Comparison of ENCODE assay signal across 13 cellular contexts in the genomic region with DNA sequence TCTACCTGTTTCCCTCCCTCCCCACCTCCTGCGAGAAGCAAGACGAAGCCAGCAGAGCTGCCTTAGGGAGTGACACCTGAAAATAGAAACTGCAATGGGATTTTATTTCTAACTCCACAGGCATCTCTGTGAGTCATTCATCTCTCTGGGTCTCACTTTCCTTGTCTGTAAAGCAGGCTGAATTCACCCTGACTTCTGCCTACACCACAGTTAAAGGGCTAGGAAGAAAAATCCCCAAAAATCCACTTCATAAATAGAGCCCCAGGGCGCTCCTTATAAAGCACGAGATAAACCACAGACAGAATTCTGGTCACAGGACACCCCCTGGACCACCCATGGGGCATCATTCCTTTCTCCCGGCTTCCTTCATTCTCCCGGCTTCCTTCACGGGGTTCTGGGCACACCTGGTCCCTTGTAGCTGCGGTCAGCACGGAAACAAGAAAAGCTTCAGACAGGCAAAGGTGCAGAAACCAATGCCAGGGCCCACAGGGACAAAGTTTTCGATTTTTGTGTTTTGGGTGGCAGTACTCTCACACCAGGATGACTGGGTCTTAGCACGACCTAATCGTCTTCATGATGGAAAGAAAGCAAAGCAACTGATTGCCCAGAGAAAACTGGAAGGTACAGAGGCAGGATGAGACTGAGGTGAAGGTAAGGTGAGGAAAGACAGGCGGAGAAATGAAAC. TPM values are rescaled to one million over a fixed set of nuclear protein-coding genes. Genes with fewer than 3 reads are reported as not detected.
DNase-seq lines count a peak whose midpoint lies in the region; TF ChIP-seq lines count a peak whose summit lies in the region.
"Had no signal": no experiment of that assay in that cellular context is flagged by ENCODE, and none has a peak within 500 bp of the region (broad histone marks: within the 10 kb centered on the region; RNA-seq: fewer than 3 reads in every experiment).

No MANE protein-coding gene starts in this region.

- peak; percentile 67 for DNase-seq in GM12865 (ENCODE audit: low read depth)
- DNase-seq in RPMI7951 (ENCODE audit: low read depth), result peak; percentile 85
- peak; percentile 46 for DNase-seq in epithelial cell of prostate (ENCODE audit: low read depth, low spot score)
- peak; percentile 61 for DNase-seq in renal cortical epithelial cell (ENCODE audit: low read depth)
- DNase-seq in HEK293T (ENCODE audit: extremely low spot score), result no peak
- no peak for DNase-seq in activated T-cell treated with anti-CD3 and anti-CD28 coated beads, Interleukin-2, amount 50 U/mL, for 24 hours
- DNase-seq in MV-4-11 (lab: John Stamatoyannopoulos, UW), result no peak
- DNase-seq in COLO829 (ENCODE audit: low spot score), result no peak
- DNase-seq: Calu3, NCI-H2081 had no signal

- TF ChIP-seq CTCF in GM12865 (IDR thresholded peaks at IDR 0.05; ENCODE audit: insufficient read depth, low read depth, low read length, missing control alignments), result no peak

- CTCF ChIA-PET in HEK293T (lab: Yijun Ruan, JAX), result no interaction called here

- H3K27me3 Mint-ChIP-seq in activated T-cell treated with anti-CD3 and anti-CD28 coated beads, Interleukin-2, amount 50 U/mL, for 24 hours, result no peaks in the 10 kb centered on the region
- H3K27me3 Mint-ChIP-seq: dendritic cell treated with granulocyte-macrophage colony-stimulating factor and Interleukin-4, amounts not matched to agents 40 ng/mL and 50 ng/mL, for 4 days had no signal

- peaks cover 35% of the 10 kb centered on the region for H3K4me1 Mint-ChIP-seq in activated T-cell treated with anti-CD3 and anti-CD28 coated beads, Interleukin-2, amount 50 U/mL, for 24 hours (ENCODE audit: low read depth)

- H3K4me3 ChIP-seq in GM12865 (ENCODE audit: low read depth, low read length), result peak overlapping the region; percentile 20; the same call in 1 of the 2 replicates

- POLR2A ChIA-PET in HEK293T (lab: Yijun Ruan, JAX), result no interaction called here

- peaks cover 4% of the 10 kb centered on the region for H3K36me3 Mint-ChIP-seq in activated T-cell treated with anti-CD3 and anti-CD28 coated beads, Interleukin-2, amount 50 U/mL, for 24 hours (ENCODE audit: low read depth)
- H3K36me3 Mint-ChIP-seq: stimulated activated memory B cell treated with anti-CD40 and anti-IgM and Interleukin-4, amounts not matched to agents 10 μg/mL and 1 μg/mL and 100 μg/mL, for 72 hours had no signal

- H3K4me3 Mint-ChIP-seq in activated T-cell treated with anti-CD3 and anti-CD28 coated beads, Interleukin-2, amount 50 U/mL, for 24 hours, result no peak overlapping the region
- H3K4me3 Mint-ChIP-seq: dendritic cell treated with granulocyte-macrophage colony-stimulating factor and Interleukin-4, amounts not matched to agents 40 ng/mL and 50 ng/mL, for 4 days; stimulated activated memory B cell treated with anti-CD40 and anti-IgM and Interleukin-4, amounts not matched to agents 10 μg/mL and 1 μg/mL and 100 μg/mL, for 72 hours had no signal

- no peak overlapping the region for H3K27ac Mint-ChIP-seq in activated T-cell treated with anti-CD3 and anti-CD28 coated beads, Interleukin-2, amount 50 U/mL, for 24 hours
- H3K27ac Mint-ChIP-seq: dendritic cell treated with granulocyte-macrophage colony-stimulating factor and Interleukin-4, amounts not matched to agents 40 ng/mL and 50 ng/mL, for 4 days; stimulated activated memory B cell treated with anti-CD40 and anti-IgM and Interleukin-4, amounts not matched to agents 10 μg/mL and 1 μg/mL and 100 μg/mL, for 72 hours had no signal

- H3K9me3 Mint-ChIP-seq in activated T-cell treated with anti-CD3 and anti-CD28 coated beads, Interleukin-2, amount 50 U/mL, for 24 hours, result no peaks in the 10 kb centered on the region
- H3K9me3 Mint-ChIP-seq: dendritic cell treated with granulocyte-macrophage colony-stimulating factor and Interleukin-4, amounts not matched to agents 40 ng/mL and 50 ng/mL, for 4 days; stimulated activated memory B cell treated with anti-CD40 and anti-IgM and Interleukin-4, amounts not matched to agents 10 μg/mL and 1 μg/mL and 100 μg/mL, for 72 hours had no signal

- peak overlapping the region; percentile 40 for H3K27ac ChIP-seq in epithelial cell of prostate
- H3K27ac ChIP-seq: VCaP had no signal

TF ChIP-seq in HEK293T, 16 proteins besides CTCF, POLR2A, EP300 and RAD21:
- TF ChIP-seq BHLHE40 (IDR thresholded peaks at IDR 0.05; ENCODE audit: borderline replicate concordance) (no peak), HDGF (IDR thresholded peaks at IDR 0.05; ENCODE audit: borderline replicate concordance) (no peak), CTBP1 (IDR thresholded peaks at IDR 0.05; ENCODE audit: borderline replicate concordance) (no peak), LEF1 (IDR thresholded peaks at IDR 0.05; ENCODE audit: borderline replicate concordance) (no peak), ARNT (IDR thresholded peaks at IDR 0.05) (no peak), TARDBP (IDR thresholded peaks at IDR 0.05) (no peak), NFRKB (IDR thresholded peaks at IDR 0.05) (no peak), L3MBTL2 (conservative IDR thresholded peaks at IDR 0.05) (no peak), ELF4 (IDR thresholded peaks at IDR 0.05) (no peak), ZNF384 (IDR thresholded peaks at IDR 0.05) (no peak), FOXA1 (IDR thresholded peaks at IDR 0.05) (no peak)
- TF ChIP-seq, protein P1, sequence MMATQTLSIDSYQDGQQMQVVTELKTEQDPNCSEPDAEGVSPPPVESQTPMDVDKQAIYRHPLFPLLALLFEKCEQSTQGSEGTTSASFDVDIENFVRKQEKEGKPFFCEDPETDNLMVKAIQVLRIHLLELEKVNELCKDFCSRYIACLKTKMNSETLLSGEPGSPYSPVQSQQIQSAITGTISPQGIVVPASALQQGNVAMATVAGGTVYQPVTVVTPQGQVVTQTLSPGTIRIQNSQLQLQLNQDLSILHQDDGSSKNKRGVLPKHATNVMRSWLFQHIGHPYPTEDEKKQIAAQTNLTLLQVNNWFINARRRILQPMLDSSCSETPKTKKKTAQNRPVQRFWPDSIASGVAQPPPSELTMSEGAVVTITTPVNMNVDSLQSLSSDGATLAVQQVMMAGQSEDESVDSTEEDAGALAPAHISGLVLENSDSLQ (IDR thresholded peaks at IDR 0.05), result no peak
TF ChIP-seq in HEK293T: peak in this region for 0.

RNA-seq across cellular contexts. Expression of a gene that starts 2.8 kb away (rescaled TPM):
- total RNA-seq in RPMI7951 (2014; rRNA removed; shearing (Covaris generic)), result 8.4 and 10.2 TPM in 2 replicates
- total RNA-seq in renal cortical epithelial cell, result 14.8 and 31.5 TPM in 2 replicates

Comparison
In these comparisons a context has a peak if more than half of its experiments do, and no peak if none do; other contexts are left out.
1. DNase-seq: peak in GM12865 (single experiment), RPMI7951 (single experiment), epithelial cell of prostate (single experiment) and renal cortical epithelial cell (single experiment); none in HEK293T (single experiment), activated T-cell treated with anti-CD3 and anti-CD28 coated beads, Interleukin-2, amount 50 U/mL, for 24 hours (single experiment), MV-4-11 (single experiment) and COLO829 (single experiment).